8 cellular contexts compared by ENCODE assay signal in genomic region chr16:50367777-50368409, GRCh38. TPM values are rescaled to one million over a fixed set of nuclear protein-coding genes. Genes with fewer than 3 reads are reported as not detected.
DNase-seq lines count a peak whose midpoint lies in the region; ATAC-seq and TF ChIP-seq lines count a peak whose summit lies in the region.

No MANE protein-coding gene starts in this region.

- H3K4me3 Mint-ChIP-seq in activated naive CD4-positive, alpha-beta T cell treated with anti-CD3 and anti-CD28 coated beads, Interleukin-2, amount 50 U/mL, for 24 hours: peak overlapping the region; percentile 96
- H3K4me3 Mint-ChIP-seq in activated naive CD8-positive, alpha-beta T cell treated with anti-CD3 and anti-CD28 coated beads, Interleukin-2, amount 50 U/mL, for 24 hours: peak overlapping the region; percentile 89

- H3K9me3 ChIP-seq in right lobe of liver (no peaks in the 10 kb centered on the region), upper lobe of left lung (no peaks in the 10 kb centered on the region)

- H3K36me3 Mint-ChIP-seq in activated naive CD4-positive, alpha-beta T cell treated with anti-CD3 and anti-CD28 coated beads, Interleukin-2, amount 50 U/mL, for 24 hours: peaks cover 11% of the 10 kb centered on the region
- H3K36me3 Mint-ChIP-seq in activated naive CD8-positive, alpha-beta T cell treated with anti-CD3 and anti-CD28 coated beads, Interleukin-2, amount 50 U/mL, for 24 hours (ENCODE audit: low read depth): peaks cover 36% of the 10 kb centered on the region

- H3K4me1 Mint-ChIP-seq in activated naive CD4-positive, alpha-beta T cell treated with anti-CD3 and anti-CD28 coated beads, Interleukin-2, amount 50 U/mL, for 24 hours: peaks cover 59% of the 10 kb centered on the region
- H3K4me1 Mint-ChIP-seq in activated naive CD8-positive, alpha-beta T cell treated with anti-CD3 and anti-CD28 coated beads, Interleukin-2, amount 50 U/mL, for 24 hours: peaks cover 43% of the 10 kb centered on the region

- TF ChIP-seq POLR2A in right lobe of liver (IDR thresholded peaks at IDR 0.05) (no peak), upper lobe of left lung (IDR thresholded peaks at IDR 0.05) (no peak)

- TF ChIP-seq CTCF in right lobe of liver (IDR thresholded peaks at IDR 0.05) (no peak), upper lobe of left lung (IDR thresholded peaks at IDR 0.05) (no peak)

- ATAC-seq in activated naive CD8-positive, alpha-beta T cell treated with anti-CD3 and anti-CD28 coated beads, Interleukin-2, amount 50 U/mL, for 24 hours: no peak
- no peak for ATAC-seq in right lobe of liver
- no peak for ATAC-seq in upper lobe of left lung (ENCODE audit: low FRiP score in 2 of 2)

- H3K27ac ChIP-seq in right lobe of liver (peak overlapping the region in 2 of 3 donors; percentile 21 to 60), upper lobe of left lung (peak overlapping the region; percentile 76 to 88 (median 84))

- H3K27me3 ChIP-seq in right lobe of liver: no peaks in the 10 kb centered on the region
- H3K27me3 ChIP-seq in upper lobe of left lung: no peaks in the 10 kb centered on the region

- 3% methylated on average over 23 of the region's 23 CpGs for WGBS in right lobe of liver (ENCODE audit: insufficient coverage, low coverage, low lambda C conversion rate, missing lambda C conversion rate)
- 3 to 7% methylated on average over 23 of the region's 23 CpGs for WGBS in upper lobe of left lung, 2 donors

- no peaks in the 10 kb centered on the region for H3K9me3 Mint-ChIP-seq in activated naive CD4-positive, alpha-beta T cell treated with anti-CD3 and anti-CD28 coated beads, Interleukin-2, amount 50 U/mL, for 24 hours
- H3K9me3 Mint-ChIP-seq in activated naive CD8-positive, alpha-beta T cell treated with anti-CD3 and anti-CD28 coated beads, Interleukin-2, amount 50 U/mL, for 24 hours: no peaks in the 10 kb centered on the region

- H3K27ac Mint-ChIP-seq in activated naive CD4-positive, alpha-beta T cell treated with anti-CD3 and anti-CD28 coated beads, Interleukin-2, amount 50 U/mL, for 24 hours: peak overlapping the region; percentile 95
- peak overlapping the region; percentile 70 for H3K27ac Mint-ChIP-seq in activated naive CD8-positive, alpha-beta T cell treated with anti-CD3 and anti-CD28 coated beads, Interleukin-2, amount 50 U/mL, for 24 hours

- intact Hi-C loops in right lobe of liver (cut with DNase I): no loop called here

- DNase-seq in activated naive CD4-positive, alpha-beta T cell treated with Interleukin-2 at 50 U/mL for 16 hours: no peak
- no peak for DNase-seq in activated naive CD8-positive, alpha-beta T cell treated with anti-CD3 and anti-CD28 coated beads, Interleukin-2, amount 50 U/mL, for 24 hours
- no peak for DNase-seq in right lobe of liver
- no peak for DNase-seq in upper lobe of left lung
- DNase-seq in SW480 (ENCODE audit: low spot score): no peak
- no peak for DNase-seq in effector CD4-positive, alpha-beta T cell
- DNase-seq in retina: no peak

- no peaks in the 10 kb centered on the region for H3K27me3 Mint-ChIP-seq in activated naive CD4-positive, alpha-beta T cell treated with anti-CD3 and anti-CD28 coated beads, Interleukin-2, amount 50 U/mL, for 24 hours
- H3K27me3 Mint-ChIP-seq in activated naive CD8-positive, alpha-beta T cell treated with anti-CD3 and anti-CD28 coated beads, Interleukin-2, amount 50 U/mL, for 24 hours: no peaks in the 10 kb centered on the region

- H3K4me1 ChIP-seq in right lobe of liver (peaks cover 0 to 28% (median 4%) of the 10 kb centered on the region in 4 donors), upper lobe of left lung (peaks cover 22 to 43% (median 29%) of the 10 kb centered on the region in 4 donors)

- H3K36me3 ChIP-seq in right lobe of liver: peaks cover 0 to 32% (median 7%) of the 10 kb centered on the region in 4 donors
- peaks cover 0 to 19% (median 1%) of the 10 kb centered on the region in 4 donors for H3K36me3 ChIP-seq in upper lobe of left lung

- TF ChIP-seq EP300 in upper lobe of left lung (IDR thresholded peaks at IDR 0.05): no peak

- peak overlapping the region; percentile 86 to 92 (median 91) for H3K4me3 ChIP-seq in right lobe of liver
- peak overlapping the region; percentile 87 to 100 (median 98) for H3K4me3 ChIP-seq in upper lobe of left lung

RNA-seq across cellular contexts. Expression of gene BRD7, which starts 0.9 kb away (rescaled TPM):
- 10 to 100 TPM; 16.9 to 24.1 (median 20.2) TPM for total RNA-seq in right lobe of liver
- total RNA-seq in upper lobe of left lung: 10 to 100 TPM; 41.5 to 68.2 (median 53.4) TPM
